In the genomic region with DNA sequence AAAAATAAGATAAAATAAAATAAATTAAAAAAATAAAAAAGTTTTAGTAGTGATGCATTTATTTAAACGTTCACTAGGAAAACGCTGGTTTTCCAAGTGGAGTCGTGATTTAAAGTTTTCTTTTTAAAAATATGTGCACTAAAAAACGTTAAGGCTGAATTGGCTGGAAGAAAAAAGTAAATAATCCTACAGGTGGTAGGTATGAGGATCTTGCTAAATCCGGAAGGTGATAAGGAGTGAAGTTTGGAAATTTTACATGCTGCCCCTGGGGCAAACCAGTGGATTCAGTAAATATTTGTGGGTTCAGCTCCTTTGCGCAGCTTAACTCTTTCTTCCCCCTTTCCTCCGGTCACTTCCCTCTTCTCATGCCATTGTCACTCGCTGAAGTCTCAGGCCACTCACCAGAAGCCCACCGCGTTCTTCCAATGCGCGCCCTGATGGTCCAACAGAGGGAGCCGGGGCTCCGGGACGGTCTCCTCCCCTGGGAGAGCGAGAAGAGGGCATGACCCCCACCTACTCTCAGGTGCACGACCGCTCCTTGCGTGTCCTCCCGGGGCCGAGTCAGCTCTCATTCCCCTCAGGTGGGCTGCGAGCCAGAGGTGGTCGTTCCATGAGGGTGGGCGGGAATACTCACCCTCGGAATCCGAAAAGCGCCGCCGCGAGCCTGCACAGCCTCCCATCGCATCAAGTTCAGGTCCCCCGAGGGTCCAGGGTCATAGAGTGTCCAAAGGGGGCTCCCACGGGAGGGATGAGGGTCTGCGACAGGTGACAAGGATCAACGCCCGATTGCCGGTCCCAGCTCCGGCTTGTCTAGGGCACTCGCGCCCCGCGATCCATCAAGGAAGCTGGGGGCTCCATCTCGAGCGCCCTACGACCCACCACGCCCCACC, we compare ENCODE assay signal across 1 cellular context.
TF ChIP-seq lines count a peak whose summit lies in the region.

No MANE protein-coding gene starts in this region.

TF ChIP-seq in SK-N-SH, 30 proteins besides CTCF, POLR2A, EP300 and RAD21:
- no peak for TF ChIP-seq POLR2AphosphoS5 (IDR thresholded peaks at IDR 0.05; ENCODE audit: low read depth, low read length)
- no peak for TF ChIP-seq SIN3A (IDR thresholded peaks at IDR 0.05; ENCODE audit: borderline replicate concordance, low read depth, low read length)
- no peak for TF ChIP-seq GABPA (IDR thresholded peaks at IDR 0.05; ENCODE audit: low read depth)
- no peak for TF ChIP-seq RFX5 (IDR thresholded peaks at IDR 0.05; ENCODE audit: low read length)
- no peak for TF ChIP-seq MXI1 (IDR thresholded peaks at IDR 0.05; ENCODE audit: low read depth, low read length)
